Comparison of ENCODE assay signal across 11 cellular contexts in the genomic region with DNA sequence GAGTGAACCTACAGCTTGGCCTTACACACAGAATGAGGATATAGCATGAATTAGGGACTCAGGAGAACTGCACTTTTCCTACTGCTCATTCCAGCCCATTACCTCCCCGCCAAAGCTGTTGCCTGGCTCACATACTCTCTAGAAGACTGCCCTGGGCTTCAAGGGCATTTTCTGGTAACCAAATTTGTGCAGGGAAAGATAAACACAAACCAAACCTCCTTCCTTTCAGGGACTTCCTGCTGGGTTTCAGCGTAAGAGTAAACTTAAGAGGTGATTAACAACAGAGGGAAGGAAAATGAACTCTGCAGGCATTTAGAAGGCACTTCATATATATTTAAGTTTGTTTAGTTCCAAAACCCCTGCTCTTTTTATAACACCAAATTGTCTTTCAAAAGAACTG.
DNase-seq lines count a peak whose midpoint lies in the region; ATAC-seq and TF ChIP-seq lines count a peak whose summit lies in the region.
"Had no signal": no experiment of that assay in that cellular context is flagged by ENCODE, and none has a peak within 500 bp of the region (broad histone marks: within the 10 kb centered on the region; RNA-seq: fewer than 3 reads in every experiment).

No MANE protein-coding gene starts in this region.

- no peak overlapping the region for H3K9ac ChIP-seq in colonic mucosa (ENCODE audit: low read depth in 2 of 2, low read length in 2 of 2)

- no peaks in the 10 kb centered on the region for H3K9me3 Mint-ChIP-seq in stimulated activated naive CD8-positive, alpha-beta T cell treated with anti-CD3 and anti-CD28 coated beads, Interleukin-15, amount 100 ng/mL, for 72 hours

- TF ChIP-seq CTCF in cardiac muscle cell (IDR thresholded peaks at IDR 0.05; ENCODE audit: low read depth, low read length) (no peak), left ventricle myocardium inferior (IDR thresholded peaks at IDR 0.05; ENCODE audit: borderline replicate concordance) (no peak), Panc1 (IDR thresholded peaks at IDR 0.05) (no peak), colonic mucosa (IDR thresholded peaks at IDR 0.05) (no peak)

- DNase-seq in cardiac muscle cell (ENCODE audit: low read depth in 1 of 2, low spot score in 1 of 2): peak; percentile 32 to 33
- DNase-seq in left ventricle myocardium inferior: no peak
- DNase-seq in Panc1 (ENCODE audit: low read depth, low spot score): peak; percentile 24
- DNase-seq in dermis blood vessel endothelial cell: peak; percentile 47
- DNase-seq in stimulated activated naive CD8-positive, alpha-beta T cell treated with anti-CD3 and anti-CD28 coated beads, Interleukin-15, amount 100 ng/mL, for 72 hours: no peak
- DNase-seq in middle frontal gyrus (ENCODE audit: extremely low spot score, low spot score): no peak
- no peak for DNase-seq in colonic mucosa
- DNase-seq: Calu3, NCI-H510A had no signal

- H3K4me1 ChIP-seq in cardiac muscle cell (ENCODE audit: low read depth) (peaks cover 37% of the 10 kb centered on the region), left ventricle myocardium inferior (peaks cover 23% of the 10 kb centered on the region), Panc1 (ENCODE audit: control insufficient read depth, insufficient read depth, low read length) (peaks cover 57% of the 10 kb centered on the region), colonic mucosa (peaks cover 6% of the 10 kb centered on the region)

- no peak overlapping the region for H3K4me3 ChIP-seq in cardiac muscle cell
- no peak overlapping the region for H3K4me3 ChIP-seq in left ventricle myocardium inferior
- H3K4me3 ChIP-seq in Panc1 (ENCODE audit: low read depth in 2 of 2, low read length in 2 of 2): 0 out of 4 replicates have a peak overlapping the region, but pooled peaks of 1 of the 2 experiments have one; percentile 1
- H3K4me3 ChIP-seq in colonic mucosa: no peak overlapping the region
- H3K4me3 ChIP-seq: lung had no signal

- H3K27me3 Mint-ChIP-seq in stimulated activated naive CD8-positive, alpha-beta T cell treated with anti-CD3 and anti-CD28 coated beads, Interleukin-15, amount 100 ng/mL, for 72 hours: no peaks in the 10 kb centered on the region

- H3K9me3 ChIP-seq in cardiac muscle cell (ENCODE audit: low read depth) (no peaks in the 10 kb centered on the region), left ventricle myocardium inferior (replicated peaks) (no peaks in the 10 kb centered on the region), Panc1 (ENCODE audit: control insufficient read depth, insufficient read depth, low read depth, low read length) (no peaks in the 10 kb centered on the region), colonic mucosa (no peaks in the 10 kb centered on the region)

- POLR2A ChIA-PET in Panc1 (lab: Charles Lee): no interaction called here

- peak overlapping the region; percentile 42 to 50 for H3K4me3 Mint-ChIP-seq in stimulated activated naive CD8-positive, alpha-beta T cell treated with anti-CD3 and anti-CD28 coated beads, Interleukin-15, amount 100 ng/mL, for 72 hours

- BruUV-seq in Panc1 (replicated peaks; lab: Mats Ljungman, UMichigan): no TSS peak

- intact Hi-C loops in left ventricle myocardium inferior (cut with micrococcal nuclease) (no loop called here), Panc1 (cut with micrococcal nuclease; ENCODE audit: unreplicated experiment) (no loop called here), colonic mucosa (cut with DNase I) (no loop called here)

- H3K27me3 ChIP-seq in cardiac muscle cell (no peaks in the 10 kb centered on the region), left ventricle myocardium inferior (ENCODE audit: low read depth) (no peaks in the 10 kb centered on the region), Panc1 (ENCODE audit: control insufficient read depth, insufficient read depth, low read length) (no peaks in the 10 kb centered on the region), colonic mucosa (no peaks in the 10 kb centered on the region)

- peak; percentile 54 for ATAC-seq in Panc1
- no peak for ATAC-seq in stimulated activated naive CD8-positive, alpha-beta T cell treated with anti-CD3 and anti-CD28 coated beads, Interleukin-15, amount 100 ng/mL, for 72 hours
- no peak for ATAC-seq in HG03442 (IDR thresholded peaks at IDR 0.05; ENCODE audit: unreplicated experiment)

- CTCF ChIA-PET in Panc1 (lab: Charles Lee): interaction anchor here (1.2 kb wide), 1 partner anchor 11 kb away, joined by 3 read pairs; no protein-coding TSS in a partner anchor

- peak overlapping the region; percentile 28 to 75 for H3K27ac Mint-ChIP-seq in stimulated activated naive CD8-positive, alpha-beta T cell treated with anti-CD3 and anti-CD28 coated beads, Interleukin-15, amount 100 ng/mL, for 72 hours

- H3K36me3 ChIP-seq in cardiac muscle cell (no peaks in the 10 kb centered on the region), left ventricle myocardium inferior (peaks cover 34% of the 10 kb centered on the region), Panc1 (ENCODE audit: control insufficient read depth, insufficient read depth, low read length) (no peaks in the 10 kb centered on the region), colonic mucosa (no peaks in the 10 kb centered on the region)

- in situ Hi-C loops in Panc1 (cut with HindIII; ENCODE audit: low pct_unique_long_range_greater_than_20kb, low sequenced_read_pairs): loop anchor here (25.0 kb wide), 1 partner anchor 453 kb away; the partner anchor contains the start of gene ADM

- H3K4me1 Mint-ChIP-seq in stimulated activated naive CD8-positive, alpha-beta T cell treated with anti-CD3 and anti-CD28 coated beads, Interleukin-15, amount 100 ng/mL, for 72 hours: peaks cover 36% of the 10 kb centered on the region

- H3K27ac ChIP-seq in cardiac muscle cell (peak overlapping the region; percentile 45), left ventricle myocardium inferior (replicated peaks) (no peak overlapping the region), Panc1 (ENCODE audit: low read length) (peak overlapping the region; percentile 96), colonic mucosa (no peak overlapping the region)

Comparison
In these comparisons a context has a peak if more than half of its experiments do, and no peak if none do; other contexts are left out.
1. DNase-seq: peak in cardiac muscle cell (2 of 2), Panc1 (single experiment) and dermis blood vessel endothelial cell (single experiment); none in left ventricle myocardium inferior (single experiment), stimulated activated naive CD8-positive, alpha-beta T cell treated with anti-CD3 and anti-CD28 coated beads, Interleukin-15, amount 100 ng/mL, for 72 hours (0 of 2), middle frontal gyrus (single experiment) and colonic mucosa (single experiment).
2. H3K27ac ChIP-seq: peak in cardiac muscle cell (single experiment) and Panc1 (single experiment); none in left ventricle myocardium inferior (single experiment) and colonic mucosa (single experiment).